Comparison of ENCODE assay signal across 8 cellular contexts in the genomic region with DNA sequence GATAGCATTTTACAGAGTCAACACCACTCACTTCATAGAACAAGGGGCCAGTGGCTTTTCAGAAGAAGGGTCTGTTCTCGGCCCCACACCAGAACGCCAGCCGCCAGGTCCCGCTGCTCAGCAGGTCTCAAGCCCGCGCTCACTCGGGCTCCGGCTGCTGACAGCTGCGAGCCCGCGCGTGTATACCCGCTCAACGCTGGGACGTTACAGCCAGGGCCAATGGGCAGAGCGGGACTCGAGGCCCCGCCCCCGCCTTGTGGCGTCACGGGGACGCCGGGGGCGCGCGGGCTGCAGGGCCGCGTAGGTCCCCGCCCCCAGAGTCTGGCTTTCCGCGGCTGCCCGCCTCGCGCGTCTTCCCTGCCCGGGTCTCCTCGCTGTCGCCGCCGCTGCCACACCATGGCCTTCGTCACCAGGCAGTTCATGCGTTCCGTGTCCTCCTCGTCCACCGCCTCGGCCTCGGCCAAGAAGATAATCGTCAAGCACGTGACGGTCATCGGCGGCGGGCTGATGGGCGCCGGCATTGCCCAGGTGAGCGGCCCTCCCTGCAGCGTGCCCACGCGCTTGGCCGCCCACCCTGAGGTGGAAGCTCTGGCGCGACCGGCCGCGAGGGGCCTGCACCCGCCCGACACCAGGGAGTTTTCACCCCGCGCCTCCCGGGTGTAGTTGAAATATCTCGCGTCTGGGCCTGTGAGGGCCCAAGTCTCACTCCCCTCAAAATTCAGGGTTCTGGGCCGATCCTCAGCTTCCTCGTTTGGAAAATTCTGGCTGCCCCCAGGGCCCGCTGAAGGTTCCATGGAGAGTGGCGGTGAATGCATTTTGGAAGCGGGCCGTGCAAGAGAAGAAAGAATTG. TPM values are rescaled to one million over a fixed set of nuclear protein-coding genes. Genes with fewer than 3 reads are reported as not detected.
DNase-seq lines count a peak whose midpoint lies in the region; ATAC-seq and TF ChIP-seq lines count a peak whose summit lies in the region.

Gene HADH (plus strand): TSS at position 353 of the 850 bp plus-strand sequence. CDS start 44 bp downstream, at position 397.

- H3K9me3 ChIP-seq in upper lobe of right lung, result no peaks in the 10 kb centered on the region

- no peaks in the 10 kb centered on the region for H3K27me3 ChIP-seq in upper lobe of right lung

- peak within 1 kb of the TSS; percentile 92 for H3K27ac Mint-ChIP-seq in T-helper 1 cell treated with Interleukin-12 subunit alpha and Interleukin-12 subunit beta and Interleukin-4 antibody, amounts not matched to agents 30 μg/mL and 1 μg/mL, for 36 hours
- peak within 1 kb of the TSS; percentile 90 for H3K27ac Mint-ChIP-seq in progenitor cell of endocrine pancreas

- TF ChIP-seq CTCF in progenitor cell of endocrine pancreas (IDR thresholded peaks at IDR 0.05; ENCODE audit: unreplicated experiment) (no peak), upper lobe of right lung (IDR thresholded peaks at IDR 0.05) (no peak)

- H3K4me1 ChIP-seq in upper lobe of right lung, result peaks cover 47% of the 10 kb centered on the region

- peak; percentile 89 for TF ChIP-seq POLR2A in GM15510 (IDR thresholded peaks at IDR 0.05; ENCODE audit: borderline replicate concordance, extremely low read depth, insufficient read length)

- DNase-seq in NCI-H146 treated with DMSO at 0.1 percent for 48 hours (lab: John Stamatoyannopoulos, UW; ENCODE audit: unreplicated experiment) (peak; percentile 61), amniotic stem cell (lab: John Stamatoyannopoulos, UW) (peak; percentile 85), left cardiac atrium (peak; percentile 96), progenitor cell of endocrine pancreas (ENCODE audit: low spot score, unreplicated experiment) (peak; percentile 86), upper lobe of right lung (peak; percentile 96)

- no peaks in the 10 kb centered on the region for H3K9me3 Mint-ChIP-seq in T-helper 1 cell treated with Interleukin-12 subunit alpha and Interleukin-12 subunit beta and Interleukin-4 antibody, amounts not matched to agents 30 μg/mL and 1 μg/mL, for 36 hours
- no peaks in the 10 kb centered on the region for H3K9me3 Mint-ChIP-seq in progenitor cell of endocrine pancreas (ENCODE audit: low read depth)

- H3K4me3 ChIP-seq in upper lobe of right lung, result peak within 1 kb of the TSS; percentile 94

- H3K36me3 Mint-ChIP-seq in T-helper 1 cell treated with Interleukin-12 subunit alpha and Interleukin-12 subunit beta and Interleukin-4 antibody, amounts not matched to agents 30 μg/mL and 1 μg/mL, for 36 hours (ENCODE audit: low read depth), result no peaks in the 10 kb centered on the region
- H3K36me3 Mint-ChIP-seq in progenitor cell of endocrine pancreas (ENCODE audit: insufficient read depth), result no peaks in the 10 kb centered on the region

- no peaks in the 10 kb centered on the region for H3K27me3 Mint-ChIP-seq in T-helper 1 cell treated with Interleukin-12 subunit alpha and Interleukin-12 subunit beta and Interleukin-4 antibody, amounts not matched to agents 30 μg/mL and 1 μg/mL, for 36 hours (ENCODE audit: low read depth)
- peaks cover 12% of the 10 kb centered on the region for H3K27me3 Mint-ChIP-seq in progenitor cell of endocrine pancreas

- no peaks in the 10 kb centered on the region for H3K36me3 ChIP-seq in upper lobe of right lung

- peak within 1 kb of the TSS; percentile 95 for H3K4me3 Mint-ChIP-seq in T-helper 1 cell treated with Interleukin-12 subunit alpha and Interleukin-12 subunit beta and Interleukin-4 antibody, amounts not matched to agents 30 μg/mL and 1 μg/mL, for 36 hours
- peak within 1 kb of the TSS; percentile 93 for H3K4me3 Mint-ChIP-seq in progenitor cell of endocrine pancreas (ENCODE audit: low read depth)

- ATAC-seq in HG02870 (IDR thresholded peaks at IDR 0.05; ENCODE audit: unreplicated experiment) (peak; percentile 87), left cardiac atrium (peak; percentile 100), upper lobe of right lung (peak; percentile 100)

- peak within 1 kb of the TSS; percentile 87 for H3K27ac ChIP-seq in upper lobe of right lung

- peaks cover 24% of the 10 kb centered on the region for H3K4me1 Mint-ChIP-seq in T-helper 1 cell treated with Interleukin-12 subunit alpha and Interleukin-12 subunit beta and Interleukin-4 antibody, amounts not matched to agents 30 μg/mL and 1 μg/mL, for 36 hours (ENCODE audit: low read depth)
- peaks cover 31% of the 10 kb centered on the region for H3K4me1 Mint-ChIP-seq in progenitor cell of endocrine pancreas (ENCODE audit: low read depth)

- intact Hi-C loops in left cardiac atrium (cut with DNase I), result loop anchor here in 1 of 2 donors (5.0 kb wide), 1 partner anchor 57 kb away; the partner anchor contains the start of gene CYP2U1
- intact Hi-C loops in upper lobe of right lung (cut with DNase I), result no loop called here

RNA-seq across cellular contexts. Expression of gene HADH, which starts in this region (rescaled TPM):
- total RNA-seq in left cardiac atrium (100 to 1,000 TPM; 103 to 132 TPM), progenitor cell of endocrine pancreas (44.1 TPM in 2 replicates), upper lobe of right lung (37.9 TPM)

Comparison
In these comparisons a context has a peak if more than half of its experiments do, and no peak if none do; other contexts are left out.
1. Peak in every context shown above with its lines: DNase-seq, ATAC-seq, H3K4me3 ChIP-seq and H3K27ac ChIP-seq.